Comparison of ENCODE assay signal across 19 cellular contexts in genomic region chr18:58732471-58732870, GRCh38.
A peak's percentile ranks its signal among the peaks of the same experiment; 100 is the strongest.
DNase-seq lines count a peak whose midpoint lies in the region; ATAC-seq, FAIRE-seq and TF ChIP-seq lines count a peak whose summit lies in the region.
"Had no signal": no experiment of that assay in that cellular context is flagged by ENCODE, and none has a peak within 500 bp of the region (broad histone marks: within the 10 kb centered on the region; RNA-seq: fewer than 3 reads in every experiment).

No MANE protein-coding gene starts in this region.

- in situ Hi-C loops in HepG2 (cut with HindIII; ENCODE audit: extremely low pct_ligation_motif_present, low pct_unique_long_range_greater_than_20kb): no loop called here

- no peak overlapping the region for H3K9ac ChIP-seq in HepG2 (ENCODE audit: insufficient read depth, low read depth, low read length)
- H3K9ac ChIP-seq: GM23248 had no signal

- H3K4me1 Mint-ChIP-seq in stimulated activated naive B cell treated with anti-CD40 and anti-IgM and Interleukin-4, amounts not matched to agents 10 μg/mL and 1 μg/mL and 100 μg/mL, for 72 hours: peaks cover 7 to 14% of the 10 kb centered on the region in 2 donors
- H3K4me1 Mint-ChIP-seq in CD4-positive, alpha-beta T cell (ENCODE audit: low read depth): peaks cover 11% of the 10 kb centered on the region

- H3K9me3 Mint-ChIP-seq in stimulated activated naive B cell treated with anti-CD40 and anti-IgM and Interleukin-4, amounts not matched to agents 10 μg/mL and 1 μg/mL and 100 μg/mL, for 72 hours: no peaks in the 10 kb centered on the region
- no peaks in the 10 kb centered on the region for H3K9me3 Mint-ChIP-seq in CD4-positive, alpha-beta T cell
- H3K9me3 Mint-ChIP-seq: CD8-positive, alpha-beta T cell had no signal

- intact Hi-C loops in right lobe of liver (cut with DNase I): no loop called here
- intact Hi-C loops in HepG2 (cut with micrococcal nuclease; ENCODE audit: unreplicated experiment): no loop called here
- intact Hi-C loops in CD4-positive, alpha-beta T cell (cut with DNase I, micrococcal nuclease): no loop called here

- CTCF ChIA-PET in HepG2 (lab: Yijun Ruan, JAX; ENCODE audit: low intra/inter-chr PET ratio, low total read pairs): no interaction called here
- CTCF ChIA-PET in CD4-positive, alpha-beta T cell (lab: Charles Lee): interaction anchor here (0.6 to 1.0 kb wide), 2 partner anchors 21 to 333 kb away, joined by 3 read pairs; no protein-coding TSS in a partner anchor

- no peak for TF ChIP-seq RAD21 in HepG2 (CRISPR knock-in tag; IDR thresholded peaks at IDR 0.05)

- peaks cover 0 to 17% (median 0%) of the 10 kb centered on the region in 4 donors for H3K4me1 ChIP-seq in right lobe of liver
- H3K4me1 ChIP-seq in HepG2 (ENCODE audit: insufficient read depth, low read length): no peaks in the 10 kb centered on the region
- H3K4me1 ChIP-seq: Caco-2 had no signal

- POLR2A ChIA-PET in HepG2 (lab: Yijun Ruan, JAX): no interaction called here
- POLR2A ChIA-PET in CD4-positive, alpha-beta T cell (lab: Charles Lee): no interaction called here

- TF ChIP-seq POLR2A in right lobe of liver (IDR thresholded peaks at IDR 0.05) (no peak), HepG2 (IDR thresholded peaks at IDR 0.05; ENCODE audit: insufficient read depth in 1 of 2, low read depth in 2 of 2, low read length in 2 of 2) (no peak)

- H2AFZ ChIP-seq in HepG2 (ENCODE audit: low read length): no peak overlapping the region
- H2AFZ ChIP-seq: GM23248 had no signal

- FAIRE-seq in HepG2 (lab: Jason Lieb, UNC): no peak
- FAIRE-seq: G401.6, GM12878, H1 had no signal

- H3K4me3 ChIP-seq in right lobe of liver (no peak overlapping the region), HepG2 (replicated peaks in 1 of 3; ENCODE audit: insufficient read depth in 1 of 3, low read depth in 2 of 3, low read length in 3 of 3) (no peak overlapping the region)
- H3K4me3 ChIP-seq: GM12878, GM23248 had no signal

- no peak overlapping the region for H3K27ac Mint-ChIP-seq in stimulated activated naive B cell treated with anti-CD40 and anti-IgM and Interleukin-4, amounts not matched to agents 10 μg/mL and 1 μg/mL and 100 μg/mL, for 72 hours
- H3K27ac Mint-ChIP-seq in CD4-positive, alpha-beta T cell: no peak overlapping the region
- H3K27ac Mint-ChIP-seq: CD8-positive, alpha-beta T cell had no signal

- WGBS in right lobe of liver (ENCODE audit: insufficient coverage, low coverage, low lambda C conversion rate, missing lambda C conversion rate): 50% methylated on average over 2 of the region's 2 CpGs
- 96% methylated on average over 2 of the region's 2 CpGs for WGBS in HepG2 (ENCODE audit: low lambda C conversion rate)

- H3K36me3 Mint-ChIP-seq in stimulated activated naive B cell treated with anti-CD40 and anti-IgM and Interleukin-4, amounts not matched to agents 10 μg/mL and 1 μg/mL and 100 μg/mL, for 72 hours: peaks cover 25 to 46% of the 10 kb centered on the region in 2 donors
- peaks cover 90% of the 10 kb centered on the region for H3K36me3 Mint-ChIP-seq in CD4-positive, alpha-beta T cell (ENCODE audit: low read depth)

- no TSS peak for BruUV-seq in HepG2 (replicated peaks; lab: Mats Ljungman, UMichigan)

- H3K36me3 ChIP-seq in right lobe of liver (peaks cover 0 to 29% (median 5%) of the 10 kb centered on the region in 4 donors), HepG2 (replicated peaks in 1 of 2; ENCODE audit: control insufficient read depth in 1 of 2, insufficient read depth in 2 of 2, low read length in 2 of 2) (peaks cover 13 to 53% of the 10 kb centered on the region in 2 experiments)

- H3K4me3 Mint-ChIP-seq in stimulated activated naive B cell treated with anti-CD40 and anti-IgM and Interleukin-4, amounts not matched to agents 10 μg/mL and 1 μg/mL and 100 μg/mL, for 72 hours: no peak overlapping the region
- H3K4me3 Mint-ChIP-seq in CD4-positive, alpha-beta T cell: no peak overlapping the region
- H3K4me3 Mint-ChIP-seq: CD8-positive, alpha-beta T cell had no signal

- H3K4me2 ChIP-seq in HepG2 (ENCODE audit: low read depth, low read length): no peak overlapping the region

- TF ChIP-seq EP300 in HepG2 (IDR thresholded peaks at IDR 0.05; ENCODE audit: low read depth in 2 of 2, low read length in 2 of 2) (no peak), HepG2 (CRISPR knock-in tag; IDR thresholded peaks at IDR 0.05; ENCODE audit: borderline replicate concordance) (no peak)

- H3K27ac ChIP-seq in right lobe of liver (no peak overlapping the region), HepG2 (ENCODE audit: extremely low read length, insufficient read depth, low read length) (no peak overlapping the region)
- no peak overlapping the region for H3K27ac ChIP-seq in CD4-positive, alpha-beta T cell (ENCODE audit: low read depth, low read length)
- H3K27ac ChIP-seq: GM23248 had no signal

- H3K27me3 ChIP-seq in right lobe of liver (no peaks in the 10 kb centered on the region), HepG2 (ENCODE audit: control insufficient read depth in 1 of 2, insufficient read depth in 2 of 2, low read length in 2 of 2) (no peaks in the 10 kb centered on the region)
- no peaks in the 10 kb centered on the region for H3K27me3 ChIP-seq in CD4-positive, alpha-beta T cell (ENCODE audit: control insufficient read depth, insufficient read depth, low read length)

- no peak for DNase-seq in right lobe of liver
- DNase-seq in HepG2 (ENCODE audit: low spot score): no peak
- peak; percentile 40 for DNase-seq in iris pigment epithelial cell (ENCODE audit: low read depth)
- DNase-seq in left lobe of liver (ENCODE audit: low spot score): no peak
- DNase-seq in GDM1 (lab: John Stamatoyannopoulos, UW): no peak
- no peak for DNase-seq in stimulated activated naive B cell treated with anti-CD40 and anti-IgM and Interleukin-4, amounts not matched to agents 10 μg/mL and 1 μg/mL and 100 μg/mL, for 72 hours
- no peak for DNase-seq in CD4-positive, alpha-beta T cell
- DNase-seq: 8988T; C1 segment of cervical spinal cord; Caco-2; CD8-positive, alpha-beta T cell; DMS153; DND-41; GM23248; H7; HCEC 1CT had no signal

- TF ChIP-seq CTCF in right lobe of liver (IDR thresholded peaks at IDR 0.05) (no peak), HepG2 (CRISPR knock-in tag; IDR thresholded peaks at IDR 0.05) (no peak)
- no peak for TF ChIP-seq CTCF in CD4-positive, alpha-beta T cell (IDR thresholded peaks at IDR 0.05)

- ATAC-seq in right lobe of liver (peak; percentile 63 to 83 (median 74)), HepG2 (no peak), left lobe of liver (peak; percentile 92)
- no peak for ATAC-seq in stimulated activated naive B cell treated with anti-CD40 and anti-IgM and Interleukin-4, amounts not matched to agents 10 μg/mL and 1 μg/mL and 100 μg/mL, for 72 hours (replicated peaks)
- no peak for ATAC-seq in CD4-positive, alpha-beta T cell (ENCODE audit: poor library complexity)
- ATAC-seq: CD8-positive, alpha-beta T cell; GM12878 had no signal

- H4K20me1 ChIP-seq in HepG2 (ENCODE audit: insufficient read depth, low read length): no peaks in the 10 kb centered on the region; the same call in 1 of the 2 replicates

- no peaks in the 10 kb centered on the region for H3K27me3 Mint-ChIP-seq in stimulated activated naive B cell treated with anti-CD40 and anti-IgM and Interleukin-4, amounts not matched to agents 10 μg/mL and 1 μg/mL and 100 μg/mL, for 72 hours
- no peaks in the 10 kb centered on the region for H3K27me3 Mint-ChIP-seq in CD4-positive, alpha-beta T cell

- H3K9me3 ChIP-seq in right lobe of liver: no peaks in the 10 kb centered on the region
- H3K9me3 ChIP-seq in HepG2 (ENCODE audit: low read length): no peaks in the 10 kb centered on the region
- no peaks in the 10 kb centered on the region for H3K9me3 ChIP-seq in CD4-positive, alpha-beta T cell (ENCODE audit: control insufficient read depth, low read length)
- H3K9me3 ChIP-seq: Caco-2 had no signal

- no peaks in the 10 kb centered on the region for H3K79me2 ChIP-seq in HepG2 (ENCODE audit: insufficient read depth, low read length)

TF ChIP-seq in HepG2, 621 proteins besides CTCF, POLR2A, EP300 and RAD21 (continues in another document):
- TF ChIP-seq CHCHD3 (CRISPR knock-in tag; IDR thresholded peaks at IDR 0.05): no peak

Comparison
In these comparisons a context has a peak if more than half of its experiments do, and no peak if none do; other contexts are left out.
1. ATAC-seq: peak in right lobe of liver (4 of 4) and left lobe of liver (single experiment); none in HepG2 (single experiment), stimulated activated naive B cell treated with anti-CD40 and anti-IgM and Interleukin-4, amounts not matched to agents 10 μg/mL and 1 μg/mL and 100 μg/mL, for 72 hours (0 of 2) and CD4-positive, alpha-beta T cell (single experiment).